ENCODE assay signal across 13 cellular contexts in the genomic region with DNA sequence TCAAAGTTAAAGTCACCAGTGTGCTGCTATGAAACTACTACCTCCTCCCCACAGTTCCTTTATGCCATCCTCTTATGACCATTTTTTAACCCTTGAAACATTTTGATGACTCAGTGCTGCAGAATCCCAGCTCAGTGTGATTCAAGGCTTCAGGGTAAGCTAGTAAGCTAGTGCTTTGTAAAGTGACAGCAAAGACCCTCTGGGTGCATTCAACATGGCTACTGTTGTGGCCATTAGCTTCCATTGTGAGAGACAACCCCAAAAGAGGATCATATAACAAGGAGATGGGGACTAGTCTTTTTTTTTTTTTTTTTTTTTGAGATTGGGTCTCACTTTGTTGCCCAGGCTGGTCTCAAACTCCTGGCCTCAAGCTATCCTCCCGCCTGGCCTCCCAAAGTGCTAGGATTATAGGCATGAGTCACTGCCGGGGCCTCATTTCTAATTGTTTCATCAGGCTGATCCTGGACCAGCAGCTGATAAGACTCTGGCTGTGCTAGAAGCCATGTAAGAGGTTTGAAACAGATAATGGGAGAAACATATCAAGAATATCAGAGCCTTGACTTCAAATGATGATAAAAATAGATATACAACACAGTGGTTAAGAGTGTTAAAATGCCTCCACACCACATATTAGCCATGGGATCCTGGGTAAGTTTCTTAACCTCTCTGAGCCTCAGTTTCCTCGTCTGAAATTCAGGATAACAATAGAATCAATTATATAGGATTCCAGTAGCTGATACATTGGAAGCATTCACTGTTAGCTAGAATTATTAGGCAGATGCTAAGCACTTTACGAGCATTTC.
DNase-seq lines count a peak whose midpoint lies in the region; ATAC-seq and TF ChIP-seq lines count a peak whose summit lies in the region.
"Had no signal": no experiment of that assay in that cellular context is flagged by ENCODE, and none has a peak within 500 bp of the region (broad histone marks: within the 10 kb centered on the region; RNA-seq: fewer than 3 reads in every experiment).

No MANE protein-coding gene starts in this region.

- intact Hi-C loops in activated CD8-positive, alpha-beta T cell treated with anti-CD3 and anti-CD28 coated beads for 36 hours (cut with micrococcal nuclease), result no loop called here

- WGBS in smooth muscle cell (ENCODE audit: low lambda C conversion rate), result 36% methylated on average over 4 of the region's 4 CpGs

- H3K4me3 Mint-ChIP-seq in activated CD8-positive, alpha-beta T cell treated with anti-CD3 and anti-CD28 coated beads for 36 hours, result no peak overlapping the region
- H3K4me3 Mint-ChIP-seq in activated CD8-positive, alpha-beta T cell treated with anti-CD3 and anti-CD28 coated beads, Interleukin-2, amount 10 ng/mL, durations not matched to agents 7 days and 5 days, result no peak overlapping the region
- H3K4me3 Mint-ChIP-seq: H9 had no signal

- no peak overlapping the region for H3K4me3 ChIP-seq in RWPE2 (ENCODE audit: severe bottlenecking)
- no peak overlapping the region for H3K4me3 ChIP-seq in epithelial cell of esophagus (ENCODE audit: low read length)
- H3K4me3 ChIP-seq in smooth muscle cell, result no peak overlapping the region
- H3K4me3 ChIP-seq: gastroesophageal sphincter had no signal

- no peak overlapping the region for H3K27ac Mint-ChIP-seq in activated CD8-positive, alpha-beta T cell treated with anti-CD3 and anti-CD28 coated beads for 36 hours
- H3K27ac Mint-ChIP-seq in activated CD8-positive, alpha-beta T cell treated with anti-CD3 and anti-CD28 coated beads, Interleukin-2, amount 10 ng/mL, durations not matched to agents 7 days and 5 days, result no peak overlapping the region
- H3K27ac Mint-ChIP-seq: H9 had no signal

- CTCF ChIA-PET in activated CD8-positive, alpha-beta T cell treated with anti-CD3 and anti-CD28 coated beads for 36 hours (lab: Charles Lee), result interaction anchor here (0.7 to 1.2 kb wide), 3 partner anchors 43 to 66 kb away, joined by 3 read pairs; a partner anchor contains a TSS
- CTCF ChIA-PET in activated CD8-positive, alpha-beta T cell treated with anti-CD3 and anti-CD28 coated beads, Interleukin-2, amount 10 ng/mL, durations not matched to agents 7 days and 5 days (lab: Charles Lee), result interaction anchor here (1.6 kb wide), 1 partner anchor 52 kb away, joined by 3 read pairs; no protein-coding TSS in a partner anchor

- no peak for TF ChIP-seq CTCF in activated CD8-positive, alpha-beta T cell treated with anti-CD3 and anti-CD28 coated beads for 36 hours (IDR thresholded peaks at IDR 0.05)
- TF ChIP-seq CTCF in RWPE2 (IDR thresholded peaks at IDR 0.05; ENCODE audit: poor library complexity, severe bottlenecking) (no peak), epithelial cell of esophagus (IDR thresholded peaks at IDR 0.05; ENCODE audit: insufficient read depth, low read depth, low read length, missing control alignments) (no peak), smooth muscle cell (IDR thresholded peaks at IDR 0.05; ENCODE audit: borderline replicate concordance, insufficient read depth, poor library complexity, severe bottlenecking) (no peak)

- no peak for DNase-seq in activated CD8-positive, alpha-beta T cell treated with anti-CD3 and anti-CD28 coated beads for 36 hours
- DNase-seq in activated CD8-positive, alpha-beta T cell treated with anti-CD3 and anti-CD28 coated beads, Interleukin-2, amount 10 ng/mL, durations not matched to agents 7 days and 5 days, result no peak
- DNase-seq in RWPE2 (ENCODE audit: low spot score) (no peak), epithelial cell of esophagus (ENCODE audit: low read depth) (peak; percentile 72), smooth muscle cell (lab: John Stamatoyannopoulos, UW; ENCODE audit: unreplicated experiment) (no peak), T-helper 2 cell (no peak), cerebellum (ENCODE audit: low spot score) (no peak), COR-L47 (lab: John Stamatoyannopoulos, UW) (no peak)
- DNase-seq: H9; midbrain; NCI-H2107; stimulated activated CD8-positive, alpha-beta memory T cell treated with anti-CD3 and anti-CD28 coated beads, Interleukin-4, amount 100 ng/mL, for 48 hours had no signal

- peak; percentile 71 for ATAC-seq in activated CD8-positive, alpha-beta T cell treated with anti-CD3 and anti-CD28 coated beads for 36 hours
- no peak for ATAC-seq in activated CD8-positive, alpha-beta T cell treated with anti-CD3 and anti-CD28 coated beads, Interleukin-2, amount 10 ng/mL, durations not matched to agents 7 days and 5 days
- ATAC-seq in RWPE2 (ENCODE audit: low read depth), result peak; percentile 80
- ATAC-seq: gastroesophageal sphincter had no signal

- no peaks in the 10 kb centered on the region for H3K36me3 Mint-ChIP-seq in activated CD8-positive, alpha-beta T cell treated with anti-CD3 and anti-CD28 coated beads for 36 hours (ENCODE audit: low read depth)
- no peaks in the 10 kb centered on the region for H3K36me3 Mint-ChIP-seq in activated CD8-positive, alpha-beta T cell treated with anti-CD3 and anti-CD28 coated beads, Interleukin-2, amount 10 ng/mL, durations not matched to agents 7 days and 5 days (ENCODE audit: low read depth)

- H3K9me3 Mint-ChIP-seq in activated CD8-positive, alpha-beta T cell treated with anti-CD3 and anti-CD28 coated beads for 36 hours, result no peaks in the 10 kb centered on the region
- H3K9me3 Mint-ChIP-seq in activated CD8-positive, alpha-beta T cell treated with anti-CD3 and anti-CD28 coated beads, Interleukin-2, amount 10 ng/mL, durations not matched to agents 7 days and 5 days (ENCODE audit: insufficient read depth), result no peaks in the 10 kb centered on the region
- H3K9me3 Mint-ChIP-seq: H9 had no signal

- H3K9ac ChIP-seq in smooth muscle cell (ENCODE audit: low read depth), result no peak overlapping the region

- peaks cover 3% of the 10 kb centered on the region for H3K4me1 Mint-ChIP-seq in activated CD8-positive, alpha-beta T cell treated with anti-CD3 and anti-CD28 coated beads for 36 hours (ENCODE audit: low read depth)
- H3K4me1 Mint-ChIP-seq in activated CD8-positive, alpha-beta T cell treated with anti-CD3 and anti-CD28 coated beads, Interleukin-2, amount 10 ng/mL, durations not matched to agents 7 days and 5 days (ENCODE audit: low read depth), result no peaks in the 10 kb centered on the region

- H2AFZ ChIP-seq in smooth muscle cell (ENCODE audit: low read depth), result no peak overlapping the region

- H3K4me1 ChIP-seq in RWPE2 (ENCODE audit: insufficient read depth, poor library complexity, severe bottlenecking) (peaks cover 24% of the 10 kb centered on the region), smooth muscle cell (ENCODE audit: low read depth) (peaks cover 34% of the 10 kb centered on the region)

- peak overlapping the region; percentile 32 for H3K4me2 ChIP-seq in smooth muscle cell

- H3K79me2 ChIP-seq in smooth muscle cell (ENCODE audit: low read depth), result no peaks in the 10 kb centered on the region

- no peaks in the 10 kb centered on the region for H4K20me1 ChIP-seq in smooth muscle cell (ENCODE audit: low read depth)

- no peaks in the 10 kb centered on the region for H3K27me3 Mint-ChIP-seq in activated CD8-positive, alpha-beta T cell treated with anti-CD3 and anti-CD28 coated beads for 36 hours
- peaks cover 2% of the 10 kb centered on the region for H3K27me3 Mint-ChIP-seq in activated CD8-positive, alpha-beta T cell treated with anti-CD3 and anti-CD28 coated beads, Interleukin-2, amount 10 ng/mL, durations not matched to agents 7 days and 5 days (ENCODE audit: low read depth)

- H3F3A ChIP-seq in smooth muscle cell (ENCODE audit: low read depth), result peaks cover 31% of the 10 kb centered on the region

- POLR2A ChIA-PET in activated CD8-positive, alpha-beta T cell treated with anti-CD3 and anti-CD28 coated beads for 36 hours (lab: Charles Lee), result interaction anchor here (0.7 kb wide), 1 partner anchor 10 kb away, joined by 5 read pairs; no protein-coding TSS in a partner anchor
- POLR2A ChIA-PET in activated CD8-positive, alpha-beta T cell treated with anti-CD3 and anti-CD28 coated beads, Interleukin-2, amount 10 ng/mL, durations not matched to agents 7 days and 5 days (lab: Charles Lee), result interaction anchor here (0.8 to 1.2 kb wide), 2 partner anchors 13 to 18 kb away, joined by 3 read pairs; no protein-coding TSS in a partner anchor

- H3K9me3 ChIP-seq in RWPE2 (ENCODE audit: severe bottlenecking), result no peaks in the 10 kb centered on the region
- H3K9me3 ChIP-seq in smooth muscle cell (replicated peaks; ENCODE audit: low read depth), result no peaks in the 10 kb centered on the region
- H3K9me3 ChIP-seq: gastroesophageal sphincter had no signal

- H3K27me3 ChIP-seq in RWPE2 (ENCODE audit: insufficient read depth, poor library complexity, severe bottlenecking) (no peaks in the 10 kb centered on the region), smooth muscle cell (ENCODE audit: low read depth) (no peaks in the 10 kb centered on the region)
- H3K27me3 ChIP-seq: gastroesophageal sphincter had no signal

- no peak overlapping the region for H3K27ac ChIP-seq in RWPE2 (ENCODE audit: poor library complexity, severe bottlenecking)
- H3K27ac ChIP-seq in smooth muscle cell (ENCODE audit: low read depth), result peak overlapping the region; percentile 4
- H3K27ac ChIP-seq: gastroesophageal sphincter had no signal

- H3K36me3 ChIP-seq in RWPE2 (ENCODE audit: low read depth), result no peaks in the 10 kb centered on the region
- H3K36me3 ChIP-seq in smooth muscle cell (ENCODE audit: low read depth), result no peaks in the 10 kb centered on the region
- H3K36me3 ChIP-seq: gastroesophageal sphincter had no signal
